ENCODE assay signal across 1 cellular context in genomic region chr22:41576877-41577276, GRCh38.
A peak's percentile ranks its signal among the peaks of the same experiment; 100 is the strongest.
TF ChIP-seq lines count a peak whose summit lies in the region.

No MANE protein-coding gene starts in this region.

TF ChIP-seq in HepG2, 621 proteins besides CTCF, POLR2A, EP300 and RAD21 (continued from another document and continues in another):
- TF ChIP-seq HBP1 (CRISPR knock-in tag; IDR thresholded peaks at IDR 0.05; ENCODE audit: low read depth) (no peak), PAWR (CRISPR knock-in tag; IDR thresholded peaks at IDR 0.05; ENCODE audit: borderline replicate concordance) (no peak), ZBED4 (CRISPR knock-in tag; IDR thresholded peaks at IDR 0.05; ENCODE audit: borderline replicate concordance) (no peak), MYC (CRISPR knock-in tag; IDR thresholded peaks at IDR 0.05; ENCODE audit: borderline replicate concordance) (no peak; the same call in 1 of the 2 replicates), SMARCE1 (IDR thresholded peaks at IDR 0.05; ENCODE audit: borderline replicate concordance) (no peak), TGIF2 (CRISPR knock-in tag; IDR thresholded peaks at IDR 0.05) (no peak), ELF3 (CRISPR knock-in tag; IDR thresholded peaks at IDR 0.05) (0 out of 2 replicates have a peak, but pooled peaks have one; percentile 25), PBX3 (CRISPR knock-in tag; IDR thresholded peaks at IDR 0.05; ENCODE audit: borderline replicate concordance) (no peak), KAT7 (CRISPR knock-in tag; IDR thresholded peaks at IDR 0.05; ENCODE audit: borderline replicate concordance) (no peak), CCDC6 (CRISPR knock-in tag; IDR thresholded peaks at IDR 0.05) (0 out of 2 replicates have a peak, but pooled peaks have one; percentile 39), FOXK1 (CRISPR knock-in tag; IDR thresholded peaks at IDR 0.05; ENCODE audit: borderline replicate concordance, low read depth) (0 out of 2 replicates have a peak, but pooled peaks have one; percentile 31), RORA (CRISPR knock-in tag; IDR thresholded peaks at IDR 0.05) (no peak), ZNF737 (CRISPR knock-in tag; IDR thresholded peaks at IDR 0.05; ENCODE audit: borderline replicate concordance) (no peak), ZNF24 (IDR thresholded peaks at IDR 0.05) (no peak), SKI (IDR thresholded peaks at IDR 0.05; ENCODE audit: partially characterized antibody) (no peak), ZNF549 (CRISPR knock-in tag; IDR thresholded peaks at IDR 0.05) (no peak), ZNF652 (CRISPR knock-in tag; IDR thresholded peaks at IDR 0.05; ENCODE audit: borderline replicate concordance, low read depth) (no peak), IKZF1 (IDR thresholded peaks at IDR 0.05) (no peak), ZNF780A (CRISPR knock-in tag; IDR thresholded peaks at IDR 0.05) (no peak), NCOR1 (IDR thresholded peaks at IDR 0.05; ENCODE audit: borderline replicate concordance, low read length) (no peak), ZNF720 (CRISPR knock-in tag; IDR thresholded peaks at IDR 0.05) (no peak), ATAD3A (CRISPR knock-in tag; IDR thresholded peaks at IDR 0.05) (no peak), GPN1 (CRISPR knock-in tag; IDR thresholded peaks at IDR 0.05; ENCODE audit: borderline replicate concordance) (no peak), CERS6 (CRISPR knock-in tag; IDR thresholded peaks at IDR 0.05) (no peak), HMGA1 (CRISPR knock-in tag; conservative IDR thresholded peaks at IDR 0.05) (no peak), THYN1 (CRISPR knock-in tag; IDR thresholded peaks at IDR 0.05; ENCODE audit: borderline replicate concordance, low read depth) (no peak), PHF8 (CRISPR knock-in tag; IDR thresholded peaks at IDR 0.05) (no peak), POLR2AphosphoS5 (IDR thresholded peaks at IDR 0.05; ENCODE audit: low read depth, low read length) (no peak), ZNF512 (CRISPR knock-in tag; IDR thresholded peaks at IDR 0.05) (no peak), MIER2 (CRISPR knock-in tag; IDR thresholded peaks at IDR 0.05) (no peak), TBX2 (CRISPR knock-in tag; IDR thresholded peaks at IDR 0.05; ENCODE audit: borderline replicate concordance) (peak; percentile 66), PHF5A (CRISPR knock-in tag; IDR thresholded peaks at IDR 0.05; ENCODE audit: low read depth, unreplicated experiment) (no peak), ZSCAN12 (CRISPR knock-in tag; IDR thresholded peaks at IDR 0.05) (no peak), NR0B2 (CRISPR knock-in tag; IDR thresholded peaks at IDR 0.05) (no peak), RNF2 (conservative IDR thresholded peaks at IDR 0.05; ENCODE audit: low read depth) (no peak), STAT6 (CRISPR knock-in tag; IDR thresholded peaks at IDR 0.05; ENCODE audit: borderline replicate concordance) (no peak), HDAC6 (IDR thresholded peaks at IDR 0.05; ENCODE audit: low read depth, low read length) (no peak), ATF7 (IDR thresholded peaks at IDR 0.05) (no peak), ATF7 (CRISPR knock-in tag; IDR thresholded peaks at IDR 0.05) (no peak), ZNF234 (CRISPR knock-in tag; conservative IDR thresholded peaks at IDR 0.05) (no peak), CSRNP2 (CRISPR knock-in tag; conservative IDR thresholded peaks at IDR 0.05; ENCODE audit: low read depth) (no peak), EED (CRISPR knock-in tag; IDR thresholded peaks at IDR 0.05) (0 out of 2 replicates have a peak, but pooled peaks have one; percentile 50), NR2C2 (CRISPR knock-in tag; IDR thresholded peaks at IDR 0.05; ENCODE audit: borderline replicate concordance) (no peak), ZNF280B (CRISPR knock-in tag; IDR thresholded peaks at IDR 0.05; ENCODE audit: borderline replicate concordance) (no peak), ZNF619 (CRISPR knock-in tag; IDR thresholded peaks at IDR 0.05) (no peak), LRRFIP1 (CRISPR knock-in tag; conservative IDR thresholded peaks at IDR 0.05) (no peak), SNAI1 (CRISPR knock-in tag; IDR thresholded peaks at IDR 0.05; ENCODE audit: borderline replicate concordance) (no peak)
